10 cellular contexts compared by ENCODE assay signal in genomic region chr15:31372635-31373091, GRCh38. TPM values are rescaled to one million over a fixed set of nuclear protein-coding genes. Genes with fewer than 3 reads are reported as not detected.
DNase-seq lines count a peak whose midpoint lies in the region; ATAC-seq and TF ChIP-seq lines count a peak whose summit lies in the region.
"Had no signal": no experiment of that assay in that cellular context is flagged by ENCODE, and none has a peak within 500 bp of the region (broad histone marks: within the 10 kb centered on the region; RNA-seq: fewer than 3 reads in every experiment).

No MANE protein-coding gene starts in this region.

- no peaks in the 10 kb centered on the region for H3K27me3 Mint-ChIP-seq in activated T-cell treated with anti-CD3 and anti-CD28 coated beads, Interleukin-2, amount 50 U/mL, for 24 hours
- H3K27me3 Mint-ChIP-seq: activated CD4-positive, alpha-beta T cell treated with anti-CD3 and anti-CD28 coated beads, Interleukin-2, amount 10 ng/mL, durations not matched to agents 7 days and 5 days had no signal

- no peak overlapping the region for H3K4me3 ChIP-seq in coronary artery
- no peak overlapping the region for H3K4me3 ChIP-seq in right lobe of liver
- no peak overlapping the region for H3K4me3 ChIP-seq in upper lobe of right lung

- ATAC-seq in right lobe of liver (peak; percentile 45 to 72 (median 68)), upper lobe of right lung (peak; percentile 34), HG02852 (IDR thresholded peaks at IDR 0.05; ENCODE audit: unreplicated experiment) (no peak)
- no peak for ATAC-seq in activated CD4-positive, CD25-positive, alpha-beta regulatory T cell treated with anti-CD3 and anti-CD28 coated beads, Interleukin-2, amount 50 U/mL, for 24 hours

- WGBS in right lobe of liver (ENCODE audit: insufficient coverage, low coverage, low lambda C conversion rate, missing lambda C conversion rate): 15% methylated on average over 5 of the region's 14 CpGs

- intact Hi-C loops in right lobe of liver (cut with DNase I): no loop called here
- intact Hi-C loops in upper lobe of right lung (cut with DNase I): no loop called here

- H3K4me1 ChIP-seq in right lobe of liver (peaks cover 0 to 23% (median 11%) of the 10 kb centered on the region in 4 donors), upper lobe of right lung (peaks cover 79% of the 10 kb centered on the region)

- H3K27ac Mint-ChIP-seq in activated T-cell treated with anti-CD3 and anti-CD28 coated beads, Interleukin-2, amount 50 U/mL, for 24 hours: peak overlapping the region; percentile 78
- H3K27ac Mint-ChIP-seq: activated CD4-positive, alpha-beta T cell treated with anti-CD3 and anti-CD28 coated beads, Interleukin-2, amount 10 ng/mL, durations not matched to agents 7 days and 5 days; mesothelial cell of epicardium had no signal

- TF ChIP-seq POLR2A in right lobe of liver (IDR thresholded peaks at IDR 0.05): peak; percentile 26

- TF ChIP-seq CTCF in coronary artery (IDR thresholded peaks at IDR 0.05) (no peak), right lobe of liver (IDR thresholded peaks at IDR 0.05) (no peak), upper lobe of right lung (IDR thresholded peaks at IDR 0.05) (no peak)

- H3K4me3 Mint-ChIP-seq in activated T-cell treated with anti-CD3 and anti-CD28 coated beads, Interleukin-2, amount 50 U/mL, for 24 hours: no peak overlapping the region
- H3K4me3 Mint-ChIP-seq: activated CD4-positive, alpha-beta T cell treated with anti-CD3 and anti-CD28 coated beads, Interleukin-2, amount 10 ng/mL, durations not matched to agents 7 days and 5 days; mesothelial cell of epicardium had no signal

- H3K9me3 Mint-ChIP-seq in activated T-cell treated with anti-CD3 and anti-CD28 coated beads, Interleukin-2, amount 50 U/mL, for 24 hours: peaks cover 2% of the 10 kb centered on the region

- H3K27ac ChIP-seq in coronary artery: peak overlapping the region; percentile 9 to 61
- no peak overlapping the region for H3K27ac ChIP-seq in right lobe of liver
- H3K27ac ChIP-seq in upper lobe of right lung: peak overlapping the region; percentile 49

- no peaks in the 10 kb centered on the region for H3K27me3 ChIP-seq in right lobe of liver
- H3K27me3 ChIP-seq in upper lobe of right lung: no peaks in the 10 kb centered on the region

- H3K36me3 ChIP-seq in right lobe of liver (peaks cover 0 to 19% (median 5%) of the 10 kb centered on the region in 4 donors), upper lobe of right lung (peaks cover 42% of the 10 kb centered on the region)

- DNase-seq in activated T-cell treated with anti-CD3 and anti-CD28 coated beads, Interleukin-2, amount 50 U/mL, for 24 hours: no peak
- no peak for DNase-seq in activated T-cell treated with anti-CD3 and anti-CD28 coated beads for 4 hours
- no peak for DNase-seq in coronary artery (ENCODE audit: low spot score)
- peak in 1 of 3 donors; percentile 78 for DNase-seq in right lobe of liver
- no peak for DNase-seq in upper lobe of right lung
- DNase-seq in activated CD4-positive, alpha-beta T cell treated with anti-CD3 and anti-CD28 coated beads for 1 hour: no peak
- DNase-seq: activated CD4-positive, alpha-beta T cell treated with anti-CD3 and anti-CD28 coated beads, Interleukin-2, amount 10 ng/mL, durations not matched to agents 7 days and 5 days had no signal

- peaks cover 83% of the 10 kb centered on the region for H3K36me3 Mint-ChIP-seq in activated T-cell treated with anti-CD3 and anti-CD28 coated beads, Interleukin-2, amount 50 U/mL, for 24 hours (ENCODE audit: low read depth)

- no peaks in the 10 kb centered on the region for H3K9me3 ChIP-seq in right lobe of liver
- H3K9me3 ChIP-seq in upper lobe of right lung: no peaks in the 10 kb centered on the region

- peaks cover 88% of the 10 kb centered on the region for H3K4me1 Mint-ChIP-seq in activated T-cell treated with anti-CD3 and anti-CD28 coated beads, Interleukin-2, amount 50 U/mL, for 24 hours (ENCODE audit: low read depth)

RNA-seq across cellular contexts. Expression of gene KLF13, which starts 46.0 kb away (rescaled TPM):
- total RNA-seq in right lobe of liver (10 to 100 TPM; 22.7 to 66.2 (median 28.5) TPM), upper lobe of right lung (176 TPM)

Comparison
In these comparisons a context has a peak if more than half of its experiments do, and no peak if none do; other contexts are left out.
1. H3K27ac ChIP-seq: peak in coronary artery (2 of 2) and upper lobe of right lung (single experiment); none in right lobe of liver (0 of 3).
2. ATAC-seq: peak in right lobe of liver (4 of 4) and upper lobe of right lung (single experiment); none in HG02852 (single experiment) and activated CD4-positive, CD25-positive, alpha-beta regulatory T cell treated with anti-CD3 and anti-CD28 coated beads, Interleukin-2, amount 50 U/mL, for 24 hours (0 of 2).